In genomic region chr10:92695679-92696605, GRCh38 we compare ENCODE assay signal across 1 cellular context.
TF ChIP-seq lines count a peak whose summit lies in the region.

No MANE protein-coding gene starts in this region.

TF ChIP-seq in K562, 482 proteins besides CTCF, POLR2A, EP300 and RAD21 (continued from another document and continues in another):
- no peak for TF ChIP-seq MLX (CRISPR knock-in tag; conservative IDR thresholded peaks at IDR 0.05)
- TF ChIP-seq, protein P1, sequence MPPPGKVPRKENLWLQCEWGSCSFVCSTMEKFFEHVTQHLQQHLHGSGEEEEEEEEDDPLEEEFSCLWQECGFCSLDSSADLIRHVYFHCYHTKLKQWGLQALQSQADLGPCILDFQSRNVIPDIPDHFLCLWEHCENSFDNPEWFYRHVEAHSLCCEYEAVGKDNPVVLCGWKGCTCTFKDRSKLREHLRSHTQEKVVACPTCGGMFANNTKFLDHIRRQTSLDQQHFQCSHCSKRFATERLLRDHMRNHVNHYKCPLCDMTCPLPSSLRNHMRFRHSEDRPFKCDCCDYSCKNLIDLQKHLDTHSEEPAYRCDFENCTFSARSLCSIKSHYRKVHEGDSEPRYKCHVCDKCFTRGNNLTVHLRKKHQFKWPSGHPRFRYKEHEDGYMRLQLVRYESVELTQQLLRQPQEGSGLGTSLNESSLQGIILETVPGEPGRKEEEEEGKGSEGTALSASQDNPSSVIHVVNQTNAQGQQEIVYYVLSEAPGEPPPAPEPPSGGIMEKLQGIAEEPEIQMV (tag; conservative IDR thresholded peaks at IDR 0.05; ENCODE audit: low read depth), result no peak
- peak; percentile 69 for TF ChIP-seq RBBP5 (IDR thresholded peaks at IDR 0.05; ENCODE audit: borderline replicate concordance, insufficient read depth, low read length, poor library complexity, severe bottlenecking)
- no peak for TF ChIP-seq RUNX1 (IDR thresholded peaks at IDR 0.05; ENCODE audit: low read depth)
- 0 out of 2 replicates have a peak, but pooled peaks have one; percentile 48 for TF ChIP-seq ZNF431 (CRISPR knock-in tag; IDR thresholded peaks at IDR 0.05)
- TF ChIP-seq DMBX1 (CRISPR knock-in tag; IDR thresholded peaks at IDR 0.05; ENCODE audit: borderline replicate concordance), result no peak
- peak; percentile 14 for TF ChIP-seq PHF20 (IDR thresholded peaks at IDR 0.05; ENCODE audit: partially characterized antibody)
- TF ChIP-seq ADNP (tag; IDR thresholded peaks at IDR 0.05), result no peak
- TF ChIP-seq BMI1 (IDR thresholded peaks at IDR 0.05; ENCODE audit: low read length), result no peak
- no peak for TF ChIP-seq NR2C2 (CRISPR knock-in tag; IDR thresholded peaks at IDR 0.05)
- TF ChIP-seq NR2C2 (tag; IDR thresholded peaks at IDR 0.05), result 0 out of 2 replicates have a peak, but pooled peaks have one; percentile 3
- TF ChIP-seq ELF4 (CRISPR knock-in tag; IDR thresholded peaks at IDR 0.05), result peak; percentile 50; the same call in 1 of the 2 replicates
- TF ChIP-seq SUPT5H (IDR thresholded peaks at IDR 0.05), result peak; percentile 62
- TF ChIP-seq, protein P2, sequence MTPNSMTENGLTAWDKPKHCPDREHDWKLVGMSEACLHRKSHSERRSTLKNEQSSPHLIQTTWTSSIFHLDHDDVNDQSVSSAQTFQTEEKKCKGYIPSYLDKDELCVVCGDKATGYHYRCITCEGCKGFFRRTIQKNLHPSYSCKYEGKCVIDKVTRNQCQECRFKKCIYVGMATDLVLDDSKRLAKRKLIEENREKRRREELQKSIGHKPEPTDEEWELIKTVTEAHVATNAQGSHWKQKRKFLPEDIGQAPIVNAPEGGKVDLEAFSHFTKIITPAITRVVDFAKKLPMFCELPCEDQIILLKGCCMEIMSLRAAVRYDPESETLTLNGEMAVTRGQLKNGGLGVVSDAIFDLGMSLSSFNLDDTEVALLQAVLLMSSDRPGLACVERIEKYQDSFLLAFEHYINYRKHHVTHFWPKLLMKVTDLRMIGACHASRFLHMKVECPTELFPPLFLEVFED (CRISPR knock-in tag; conservative IDR thresholded peaks at IDR 0.05), result 0 out of 2 replicates have a peak, but pooled peaks have one; percentile 33
- peak; percentile 30; the same call in 1 of the 2 replicates for TF ChIP-seq OTX1 (CRISPR knock-in tag; IDR thresholded peaks at IDR 0.05)
- TF ChIP-seq CREM (IDR thresholded peaks at IDR 0.05; ENCODE audit: low read depth), result peak; percentile 19; the same call in 1 of the 2 replicates
- TF ChIP-seq, protein P3, sequence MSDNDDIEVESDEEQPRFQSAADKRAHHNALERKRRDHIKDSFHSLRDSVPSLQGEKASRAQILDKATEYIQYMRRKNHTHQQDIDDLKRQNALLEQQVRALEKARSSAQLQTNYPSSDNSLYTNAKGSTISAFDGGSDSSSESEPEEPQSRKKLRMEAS (CRISPR knock-in tag; IDR thresholded peaks at IDR 0.05), result peak; percentile 41; the same call in 1 of the 2 replicates
- TF ChIP-seq TRIM24 (IDR thresholded peaks at IDR 0.05), result 0 out of 4 replicates have a peak, but pooled peaks of 1 of the 2 experiments have one; percentile 14
- TF ChIP-seq TAF1 (IDR thresholded peaks at IDR 0.05; ENCODE audit: control insufficient read depth, extremely low read depth, insufficient read depth, low read length, severe bottlenecking), result peak; percentile 10
- TF ChIP-seq, protein P4, sequence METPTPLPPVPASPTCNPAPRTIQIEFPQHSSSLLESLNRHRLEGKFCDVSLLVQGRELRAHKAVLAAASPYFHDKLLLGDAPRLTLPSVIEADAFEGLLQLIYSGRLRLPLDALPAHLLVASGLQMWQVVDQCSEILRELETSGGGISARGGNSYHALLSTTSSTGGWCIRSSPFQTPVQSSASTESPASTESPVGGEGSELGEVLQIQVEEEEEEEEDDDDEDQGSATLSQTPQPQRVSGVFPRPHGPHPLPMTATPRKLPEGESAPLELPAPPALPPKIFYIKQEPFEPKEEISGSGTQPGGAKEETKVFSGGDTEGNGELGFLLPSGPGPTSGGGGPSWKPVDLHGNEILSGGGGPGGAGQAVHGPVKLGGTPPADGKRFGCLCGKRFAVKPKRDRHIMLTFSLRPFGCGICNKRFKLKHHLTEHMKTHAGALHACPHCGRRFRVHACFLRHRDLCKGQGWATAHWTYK (CRISPR knock-in tag; IDR thresholded peaks at IDR 0.05), result peak; percentile 37; the same call in 1 of the 2 replicates
- peak; percentile 79 to 84; a peak in 3 of 4 replicates for TF ChIP-seq MLLT1 (IDR thresholded peaks at IDR 0.05)
- TF ChIP-seq CTBP1 (IDR thresholded peaks at IDR 0.05; ENCODE audit: borderline replicate concordance), result no peak
- 0 out of 2 replicates have a peak, but pooled peaks have one; percentile 3 for TF ChIP-seq SPI1 (IDR thresholded peaks at IDR 0.05; ENCODE audit: borderline replicate concordance, low read depth, low read length)
- TF ChIP-seq EP400 (IDR thresholded peaks at IDR 0.05), result 0 out of 2 replicates have a peak, but pooled peaks have one; percentile 20
- TF ChIP-seq NEUROD1 (IDR thresholded peaks at IDR 0.05; ENCODE audit: borderline replicate concordance, low read depth, low read length, partially characterized antibody), result no peak
- TF ChIP-seq CREB1 (IDR thresholded peaks at IDR 0.05), result peak; percentile 45; the same call in 1 of the 2 replicates
- TF ChIP-seq CREB1 (CRISPR knock-in tag; IDR thresholded peaks at IDR 0.05), result peak; percentile 51
- 0 out of 2 replicates have a peak, but pooled peaks have one; percentile 26 for TF ChIP-seq ZNF766 (CRISPR knock-in tag; conservative IDR thresholded peaks at IDR 0.05)
- TF ChIP-seq HDAC1 (IDR thresholded peaks at IDR 0.05), result peak in 1 of 2 experiments; percentile 24; a peak in 1 of 4 replicates
- TF ChIP-seq POLR2AphosphoS5 (IDR thresholded peaks at IDR 0.05; ENCODE audit: control insufficient read depth, insufficient read depth, low read depth, low read length), result 0 out of 2 replicates have a peak, but pooled peaks have one; percentile 8
- TF ChIP-seq, protein P5, sequence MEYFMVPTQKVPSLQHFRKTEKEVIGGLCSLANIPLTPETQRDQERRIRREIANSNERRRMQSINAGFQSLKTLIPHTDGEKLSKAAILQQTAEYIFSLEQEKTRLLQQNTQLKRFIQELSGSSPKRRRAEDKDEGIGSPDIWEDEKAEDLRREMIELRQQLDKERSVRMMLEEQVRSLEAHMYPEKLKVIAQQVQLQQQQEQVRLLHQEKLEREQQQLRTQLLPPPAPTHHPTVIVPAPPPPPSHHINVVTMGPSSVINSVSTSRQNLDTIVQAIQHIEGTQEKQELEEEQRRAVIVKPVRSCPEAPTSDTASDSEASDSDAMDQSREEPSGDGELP (CRISPR knock-in tag; IDR thresholded peaks at IDR 0.05; ENCODE audit: borderline replicate concordance), result 0 out of 2 replicates have a peak, but pooled peaks have one; percentile 37
- no peak for TF ChIP-seq SMARCA5 (IDR thresholded peaks at IDR 0.05)
- no peak for TF ChIP-seq GABPB2 (CRISPR knock-in tag; conservative IDR thresholded peaks at IDR 0.05)
- TF ChIP-seq POLR2B (IDR thresholded peaks at IDR 0.05; ENCODE audit: low read depth, partially characterized antibody), result peak; percentile 77
- TF ChIP-seq ZFP91 (CRISPR knock-in tag; IDR thresholded peaks at IDR 0.05), result no peak
- TF ChIP-seq HMGN3 (IDR thresholded peaks at IDR 0.05; ENCODE audit: borderline replicate concordance, extremely low read depth, insufficient read length, low read depth, low read length), result peak; percentile 71
- 0 out of 2 replicates have a peak, but pooled peaks have one; percentile 15 for TF ChIP-seq JUN (IDR thresholded peaks at IDR 0.05; ENCODE audit: borderline replicate concordance, low read depth, low read length)
- no peak for TF ChIP-seq JUN (CRISPR knock-in tag; IDR thresholded peaks at IDR 0.05; ENCODE audit: borderline replicate concordance)
- TF ChIP-seq ZEB2 (IDR thresholded peaks at IDR 0.05), result peak; percentile 56
- TF ChIP-seq, protein P6, sequence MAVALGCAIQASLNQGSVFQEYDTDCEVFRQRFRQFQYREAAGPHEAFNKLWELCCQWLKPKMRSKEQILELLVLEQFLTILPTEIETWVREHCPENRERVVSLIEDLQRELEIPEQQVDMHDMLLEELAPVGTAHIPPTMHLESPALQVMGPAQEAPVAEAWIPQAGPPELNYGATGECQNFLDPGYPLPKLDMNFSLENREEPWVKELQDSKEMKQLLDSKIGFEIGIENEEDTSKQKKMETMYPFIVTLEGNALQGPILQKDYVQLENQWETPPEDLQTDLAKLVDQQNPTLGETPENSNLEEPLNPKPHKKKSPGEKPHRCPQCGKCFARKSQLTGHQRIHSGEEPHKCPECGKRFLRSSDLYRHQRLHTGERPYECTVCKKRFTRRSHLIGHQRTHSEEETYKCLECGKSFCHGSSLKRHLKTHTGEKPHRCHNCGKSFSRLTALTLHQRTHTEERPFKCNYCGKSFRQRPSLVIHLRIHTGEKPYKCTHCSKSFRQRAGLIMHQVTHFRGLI (CRISPR knock-in tag; IDR thresholded peaks at IDR 0.05), result no peak
- peak; percentile 10; the same call in 1 of the 2 replicates for TF ChIP-seq BRD4 (IDR thresholded peaks at IDR 0.05)
- TF ChIP-seq HLTF (IDR thresholded peaks at IDR 0.05), result 0 out of 2 replicates have a peak, but pooled peaks have one; percentile 49
- peak; percentile 31; the same call in 1 of the 2 replicates for TF ChIP-seq L3MBTL2 (IDR thresholded peaks at IDR 0.05)
- TF ChIP-seq CC2D1A (IDR thresholded peaks at IDR 0.05), result no peak
- TF ChIP-seq, protein P7, sequence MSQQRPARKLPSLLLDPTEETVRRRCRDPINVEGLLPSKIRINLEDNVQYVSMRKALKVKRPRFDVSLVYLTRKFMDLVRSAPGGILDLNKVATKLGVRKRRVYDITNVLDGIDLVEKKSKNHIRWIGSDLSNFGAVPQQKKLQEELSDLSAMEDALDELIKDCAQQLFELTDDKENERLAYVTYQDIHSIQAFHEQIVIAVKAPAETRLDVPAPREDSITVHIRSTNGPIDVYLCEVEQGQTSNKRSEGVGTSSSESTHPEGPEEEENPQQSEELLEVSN (IDR thresholded peaks at IDR 0.05; ENCODE audit: borderline replicate concordance in 1 of 2, extremely low read depth in 1 of 2, insufficient read depth in 1 of 2, insufficient read length in 1 of 2, low read depth in 1 of 2, low read length in 1 of 2, poor library complexity in 1 of 2, severe bottlenecking in 1 of 2), result peak in 1 of 2 experiments; percentile 42
- peak; percentile 67 for TF ChIP-seq CHD1 (IDR thresholded peaks at IDR 0.05; ENCODE audit: low read length)
- peak; percentile 91 for TF ChIP-seq CCNT2 (IDR thresholded peaks at IDR 0.05; ENCODE audit: borderline replicate concordance, extremely low read depth, insufficient read length, low read depth, low read length)
- TF ChIP-seq, protein P8, sequence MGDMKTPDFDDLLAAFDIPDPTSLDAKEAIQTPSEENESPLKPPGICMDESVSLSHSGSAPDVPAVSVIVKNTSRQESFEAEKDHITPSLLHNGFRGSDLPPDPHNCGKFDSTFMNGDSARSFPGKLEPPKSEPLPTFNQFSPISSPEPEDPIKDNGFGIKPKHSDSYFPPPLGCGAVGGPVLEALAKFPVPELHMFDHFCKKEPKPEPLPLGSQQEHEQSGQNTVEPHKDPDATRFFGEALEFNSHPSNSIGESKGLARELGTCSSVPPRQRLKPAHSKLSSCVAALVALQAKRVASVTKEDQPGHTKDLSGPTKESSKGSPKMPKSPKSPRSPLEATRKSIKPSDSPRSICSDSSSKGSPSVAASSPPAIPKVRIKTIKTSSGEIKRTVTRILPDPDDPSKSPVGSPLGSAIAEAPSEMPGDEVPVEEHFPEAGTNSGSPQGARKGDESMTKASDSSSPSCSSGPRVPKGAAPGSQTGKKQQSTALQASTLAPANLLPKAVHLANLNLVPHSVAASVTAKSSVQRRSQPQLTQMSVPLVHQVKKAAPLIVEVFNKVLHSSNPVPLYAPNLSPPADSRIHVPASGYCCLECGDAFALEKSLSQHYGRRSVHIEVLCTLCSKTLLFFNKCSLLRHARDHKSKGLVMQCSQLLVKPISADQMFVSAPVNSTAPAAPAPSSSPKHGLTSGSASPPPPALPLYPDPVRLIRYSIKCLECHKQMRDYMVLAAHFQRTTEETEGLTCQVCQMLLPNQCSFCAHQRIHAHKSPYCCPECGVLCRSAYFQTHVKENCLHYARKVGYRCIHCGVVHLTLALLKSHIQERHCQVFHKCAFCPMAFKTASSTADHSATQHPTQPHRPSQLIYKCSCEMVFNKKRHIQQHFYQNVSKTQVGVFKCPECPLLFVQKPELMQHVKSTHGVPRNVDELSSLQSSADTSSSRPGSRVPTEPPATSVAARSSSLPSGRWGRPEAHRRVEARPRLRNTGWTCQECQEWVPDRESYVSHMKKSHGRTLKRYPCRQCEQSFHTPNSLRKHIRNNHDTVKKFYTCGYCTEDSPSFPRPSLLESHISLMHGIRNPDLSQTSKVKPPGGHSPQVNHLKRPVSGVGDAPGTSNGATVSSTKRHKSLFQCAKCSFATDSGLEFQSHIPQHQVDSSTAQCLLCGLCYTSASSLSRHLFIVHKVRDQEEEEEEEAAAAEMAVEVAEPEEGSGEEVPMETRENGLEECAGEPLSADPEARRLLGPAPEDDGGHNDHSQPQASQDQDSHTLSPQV (IDR thresholded peaks at IDR 0.05), result 0 out of 2 replicates have a peak, but pooled peaks have one; percentile 23
- no peak for TF ChIP-seq JUNB (CRISPR knock-in tag; conservative IDR thresholded peaks at IDR 0.05)
- peak; percentile 28 for TF ChIP-seq SAP30 (IDR thresholded peaks at IDR 0.05; ENCODE audit: borderline replicate concordance, insufficient read depth, low read depth, low read length, poor library complexity, severe bottlenecking)
- peak; percentile 33; the same call in 1 of the 2 replicates for TF ChIP-seq MTA3 (IDR thresholded peaks at IDR 0.05; ENCODE audit: borderline replicate concordance)
